Comparison of ENCODE assay signal across 1 cellular context in genomic region chr2:20350105-20350712, GRCh38.
TF ChIP-seq lines count a peak whose summit lies in the region.

No MANE protein-coding gene starts in this region.

TF ChIP-seq in GM12878, 131 proteins besides CTCF, POLR2A, EP300 and RAD21 (continued from another document and continues in another):
- TF ChIP-seq, protein P1, sequence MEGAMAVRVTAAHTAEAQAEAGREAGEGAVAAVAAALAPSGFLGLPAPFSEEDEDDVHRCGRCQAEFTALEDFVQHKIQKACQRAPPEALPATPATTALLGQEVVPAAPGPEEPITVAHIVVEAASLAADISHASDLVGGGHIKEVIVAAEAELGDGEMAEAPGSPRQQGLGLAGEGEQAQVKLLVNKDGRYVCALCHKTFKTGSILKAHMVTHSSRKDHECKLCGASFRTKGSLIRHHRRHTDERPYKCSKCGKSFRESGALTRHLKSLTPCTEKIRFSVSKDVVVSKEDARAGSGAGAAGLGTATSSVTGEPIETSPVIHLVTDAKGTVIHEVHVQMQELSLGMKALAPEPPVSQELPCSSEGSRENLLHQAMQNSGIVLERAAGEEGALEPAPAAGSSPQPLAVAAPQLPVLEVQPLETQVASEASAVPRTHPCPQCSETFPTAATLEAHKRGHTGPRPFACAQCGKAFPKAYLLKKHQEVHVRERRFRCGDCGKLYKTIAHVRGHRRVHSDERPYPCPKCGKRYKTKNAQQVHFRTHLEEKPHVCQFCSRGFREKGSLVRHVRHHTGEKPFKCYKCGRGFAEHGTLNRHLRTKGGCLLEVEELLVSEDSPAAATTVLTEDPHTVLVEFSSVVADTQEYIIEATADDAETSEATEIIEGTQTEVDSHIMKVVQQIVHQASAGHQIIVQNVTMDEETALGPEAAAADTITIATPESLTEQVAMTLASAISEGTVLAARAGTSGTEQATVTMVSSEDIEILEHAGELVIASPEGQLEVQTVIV (IDR thresholded peaks at IDR 0.05; ENCODE audit: borderline replicate concordance, partially characterized antibody): no peak
- TF ChIP-seq, protein P2, sequence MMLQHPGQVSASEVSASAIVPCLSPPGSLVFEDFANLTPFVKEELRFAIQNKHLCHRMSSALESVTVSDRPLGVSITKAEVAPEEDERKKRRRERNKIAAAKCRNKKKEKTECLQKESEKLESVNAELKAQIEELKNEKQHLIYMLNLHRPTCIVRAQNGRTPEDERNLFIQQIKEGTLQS (IDR thresholded peaks at IDR 0.05; ENCODE audit: borderline replicate concordance, extremely low read depth, low read depth, low read length): no peak
- no peak for TF ChIP-seq NBN (IDR thresholded peaks at IDR 0.05)
- no peak for TF ChIP-seq MTA3 (IDR thresholded peaks at IDR 0.05; ENCODE audit: borderline replicate concordance, low read length)
- TF ChIP-seq STAT1 (conservative IDR thresholded peaks at IDR 0.05): no peak
- no peak for TF ChIP-seq HDAC6 (IDR thresholded peaks at IDR 0.05; ENCODE audit: unreplicated experiment)
- TF ChIP-seq RBBP5 (conservative IDR thresholded peaks at IDR 0.05): no peak
- peak; percentile 63 for TF ChIP-seq NKRF (conservative IDR thresholded peaks at IDR 0.05)
- TF ChIP-seq TARDBP (IDR thresholded peaks at IDR 0.05; ENCODE audit: borderline replicate concordance): no peak
- TF ChIP-seq CBX5 (IDR thresholded peaks at IDR 0.05; ENCODE audit: low read depth): no peak
- no peak for TF ChIP-seq USF1 (IDR thresholded peaks at IDR 0.05; ENCODE audit: borderline replicate concordance, extremely low read length, insufficient read depth, low read depth, low read length)
- TF ChIP-seq ZSCAN29 (IDR thresholded peaks at IDR 0.05): no peak
- TF ChIP-seq POLR2AphosphoS2 (IDR thresholded peaks at IDR 0.05; ENCODE audit: low read depth, low read length): no peak
- no peak for TF ChIP-seq BRCA1 (IDR thresholded peaks at IDR 0.05; ENCODE audit: low read depth, low read length)
- TF ChIP-seq SUZ12 (IDR thresholded peaks at IDR 0.05; ENCODE audit: unreplicated experiment): no peak
- TF ChIP-seq SMAD1 (IDR thresholded peaks at IDR 0.05; ENCODE audit: low read depth, partially characterized antibody): no peak
- no peak for TF ChIP-seq MEF2A (IDR thresholded peaks at IDR 0.05; ENCODE audit: insufficient read depth, low read depth, low read length)
- no peak for TF ChIP-seq ZBTB4 (CRISPR knock-in tag; IDR thresholded peaks at IDR 0.05)
- no peak for TF ChIP-seq SREBF2 (IDR thresholded peaks at IDR 0.05; ENCODE audit: low read length)
- TF ChIP-seq SP1 (IDR thresholded peaks at IDR 0.05; ENCODE audit: low read depth, low read length): no peak
- TF ChIP-seq CHD1 (IDR thresholded peaks at IDR 0.05; ENCODE audit: low read depth, low read length): no peak
- no peak for TF ChIP-seq PML (IDR thresholded peaks at IDR 0.05; ENCODE audit: low read length)
- TF ChIP-seq WRNIP1 (IDR thresholded peaks at IDR 0.05; ENCODE audit: borderline replicate concordance, low read depth, low read length): no peak
- no peak for TF ChIP-seq CREM (IDR thresholded peaks at IDR 0.05; ENCODE audit: low read depth)
- no peak for TF ChIP-seq E2F8 (IDR thresholded peaks at IDR 0.05; ENCODE audit: low read depth, partially characterized antibody)
- TF ChIP-seq CEBPB (IDR thresholded peaks at IDR 0.05; ENCODE audit: borderline replicate concordance in 1 of 2, low read depth in 2 of 2, low read length in 2 of 2): no peak
- TF ChIP-seq FOXM1 (IDR thresholded peaks at IDR 0.05; ENCODE audit: low read depth, low read length): no peak
- TF ChIP-seq IRF3 (IDR thresholded peaks at IDR 0.05): no peak
- no peak for TF ChIP-seq ZNF622 (IDR thresholded peaks at IDR 0.05)
- no peak for TF ChIP-seq MAX (IDR thresholded peaks at IDR 0.05; ENCODE audit: low read depth, low read length)
- TF ChIP-seq, protein P3, sequence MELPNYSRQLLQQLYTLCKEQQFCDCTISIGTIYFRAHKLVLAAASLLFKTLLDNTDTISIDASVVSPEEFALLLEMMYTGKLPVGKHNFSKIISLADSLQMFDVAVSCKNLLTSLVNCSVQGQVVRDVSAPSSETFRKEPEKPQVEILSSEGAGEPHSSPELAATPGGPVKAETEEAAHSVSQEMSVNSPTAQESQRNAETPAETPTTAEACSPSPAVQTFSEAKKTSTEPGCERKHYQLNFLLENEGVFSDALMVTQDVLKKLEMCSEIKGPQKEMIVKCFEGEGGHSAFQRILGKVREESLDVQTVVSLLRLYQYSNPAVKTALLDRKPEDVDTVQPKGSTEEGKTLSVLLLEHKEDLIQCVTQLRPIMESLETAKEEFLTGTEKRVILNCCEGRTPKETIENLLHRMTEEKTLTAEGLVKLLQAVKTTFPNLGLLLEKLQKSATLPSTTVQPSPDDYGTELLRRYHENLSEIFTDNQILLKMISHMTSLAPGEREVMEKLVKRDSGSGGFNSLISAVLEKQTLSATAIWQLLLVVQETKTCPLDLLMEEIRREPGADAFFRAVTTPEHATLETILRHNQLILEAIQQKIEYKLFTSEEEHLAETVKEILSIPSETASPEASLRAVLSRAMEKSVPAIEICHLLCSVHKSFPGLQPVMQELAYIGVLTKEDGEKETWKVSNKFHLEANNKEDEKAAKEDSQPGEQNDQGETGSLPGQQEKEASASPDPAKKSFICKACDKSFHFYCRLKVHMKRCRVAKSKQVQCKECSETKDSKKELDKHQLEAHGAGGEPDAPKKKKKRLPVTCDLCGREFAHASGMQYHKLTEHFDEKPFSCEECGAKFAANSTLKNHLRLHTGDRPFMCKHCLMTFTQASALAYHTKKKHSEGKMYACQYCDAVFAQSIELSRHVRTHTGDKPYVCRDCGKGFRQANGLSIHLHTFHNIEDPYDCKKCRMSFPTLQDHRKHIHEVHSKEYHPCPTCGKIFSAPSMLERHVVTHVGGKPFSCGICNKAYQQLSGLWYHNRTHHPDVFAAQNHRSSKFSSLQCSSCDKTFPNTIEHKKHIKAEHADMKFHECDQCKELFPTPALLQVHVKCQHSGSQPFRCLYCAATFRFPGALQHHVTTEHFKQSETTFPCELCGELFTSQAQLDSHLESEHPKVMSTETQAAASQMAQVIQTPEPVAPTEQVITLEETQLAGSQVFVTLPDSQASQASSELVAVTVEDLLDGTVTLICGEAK (IDR thresholded peaks at IDR 0.05; ENCODE audit: borderline replicate concordance): no peak
- TF ChIP-seq SUPT20H (IDR thresholded peaks at IDR 0.05; ENCODE audit: borderline replicate concordance, control insufficient read depth, low read depth, low read length): no peak
- TF ChIP-seq CEBPZ (IDR thresholded peaks at IDR 0.05; ENCODE audit: low read depth, low read length): no peak
- TF ChIP-seq BHLHE40 (IDR thresholded peaks at IDR 0.05; ENCODE audit: borderline replicate concordance in 1 of 2, low read depth in 2 of 2, low read length in 1 of 2): peak; percentile 17 to 72; a peak in 2 of 4 replicates
- no peak for TF ChIP-seq KLF5 (IDR thresholded peaks at IDR 0.05; ENCODE audit: partially characterized antibody)
- no peak for TF ChIP-seq KDM1A (IDR thresholded peaks at IDR 0.05; ENCODE audit: borderline replicate concordance)
- 0 out of 4 replicates have a peak, but pooled peaks of 1 of the 2 experiments have one; percentile 5 for TF ChIP-seq SRF (IDR thresholded peaks at IDR 0.05; ENCODE audit: low read depth in 2 of 2, low read length in 2 of 2)
- no peak; the same call in 1 of the 2 replicates for TF ChIP-seq BACH1 (IDR thresholded peaks at IDR 0.05; ENCODE audit: borderline replicate concordance)
- no peak for TF ChIP-seq ZZZ3 (IDR thresholded peaks at IDR 0.05; ENCODE audit: control insufficient read depth, insufficient read length, low read depth)
- no peak for TF ChIP-seq MXI1 (IDR thresholded peaks at IDR 0.05; ENCODE audit: low read depth, low read length)
- TF ChIP-seq BCL11A (IDR thresholded peaks at IDR 0.05; ENCODE audit: low read depth, low read length): no peak
